Comparison of ENCODE assay signal across 8 cellular contexts in genomic region chr6:108175592-108176279, GRCh38. TPM values are rescaled to one million over a fixed set of nuclear protein-coding genes. Genes with fewer than 3 reads are reported as not detected.
DNase-seq lines count a peak whose midpoint lies in the region; ATAC-seq, FAIRE-seq and TF ChIP-seq lines count a peak whose summit lies in the region.

No MANE protein-coding gene starts in this region.

- H3K4me3 ChIP-seq in DOHH2 (ENCODE audit: low read length) (no peak overlapping the region), NB4 (ENCODE audit: low read depth, low read length) (no peak overlapping the region), neuronal stem cell (ENCODE audit: low read length in 2 of 2) (peak overlapping the region; percentile 18 to 47), GM23248 (no peak overlapping the region)

- H3K4me1 Mint-ChIP-seq in effector memory CD8-positive, alpha-beta T cell (ENCODE audit: low read depth in 2 of 2): peaks cover 11 to 23% of the 10 kb centered on the region in 2 donors

- peak overlapping the region; percentile 74 for H2AFZ ChIP-seq in neuronal stem cell (ENCODE audit: low read length)
- no peak overlapping the region for H2AFZ ChIP-seq in GM23248

- H3K14ac ChIP-seq in neuronal stem cell (ENCODE audit: low read length): no peak overlapping the region

- H3K9me2 ChIP-seq in DOHH2 (replicated peaks; ENCODE audit: control insufficient read depth, low read length) (no peaks in the 10 kb centered on the region), GM23248 (ENCODE audit: insufficient read depth) (no peaks in the 10 kb centered on the region)

- H3K9me3 Mint-ChIP-seq in effector memory CD8-positive, alpha-beta T cell: no peaks in the 10 kb centered on the region

- no peaks in the 10 kb centered on the region for H3K79me1 ChIP-seq in neuronal stem cell (ENCODE audit: low read depth, low read length)

- H3K4me3 Mint-ChIP-seq in effector memory CD8-positive, alpha-beta T cell: peak overlapping the region; percentile 66 to 70

- H3K9me3 ChIP-seq in DOHH2 (ENCODE audit: control insufficient read depth, insufficient read depth, low read length) (no peaks in the 10 kb centered on the region), neuronal stem cell (replicated peaks in 1 of 2; ENCODE audit: control insufficient read depth in 2 of 2, insufficient read depth in 1 of 2, low read depth in 1 of 2, low read length in 2 of 2) (peaks cover 2 to 9% of the 10 kb centered on the region in 2 donors), GM23248 (ENCODE audit: low read depth) (no peaks in the 10 kb centered on the region)

- FAIRE-seq in RCC 7860 (lab: Jason Lieb, UNC): no peak

- DNase-seq in NB4 (ENCODE audit: low read depth) (peak; percentile 39), neuronal stem cell (ENCODE audit: low spot score) (no peak), NCI-H524 treated with DMSO at 0.1 percent for 48 hours (lab: John Stamatoyannopoulos, UW) (no peak), H4 (ENCODE audit: low spot score) (no peak), GM23248 (no peak), RCC 7860 (ENCODE audit: low spot score) (no peak)
- no peak for DNase-seq in effector memory CD8-positive, alpha-beta T cell

- H3K4ac ChIP-seq in neuronal stem cell (ENCODE audit: low read length): no peak overlapping the region

- H4K91ac ChIP-seq in neuronal stem cell (ENCODE audit: low read depth, low read length, poor library complexity): no peak overlapping the region

- H3K36me3 ChIP-seq in DOHH2 (ENCODE audit: control insufficient read depth, low read length) (no peaks in the 10 kb centered on the region), neuronal stem cell (replicated peaks in 1 of 2; ENCODE audit: control insufficient read depth in 2 of 2, insufficient read depth in 2 of 2, low read length in 2 of 2) (no peaks in the 10 kb centered on the region), GM23248 (ENCODE audit: low read depth) (no peaks in the 10 kb centered on the region)

- H3K27ac Mint-ChIP-seq in effector memory CD8-positive, alpha-beta T cell: no peak overlapping the region

- H3K27ac ChIP-seq in DOHH2 (ENCODE audit: low read depth, low read length) (no peak overlapping the region), neuronal stem cell (replicated peaks; ENCODE audit: low read length) (no peak overlapping the region), GM23248 (no peak overlapping the region)

- WGBS in neuronal stem cell (ENCODE audit: extremely low coverage in 2 of 2, insufficient read length in 2 of 2, insufficient replicate concordance in 1 of 2), 2 donors: no CpG with 5 or more reads among the region's 38 CpGs
- WGBS in GM23248 (ENCODE audit: low coverage in 1 of 2, low lambda C conversion rate in 2 of 2, missing lambda C conversion rate in 2 of 2), 2 experiments: 3% methylated on average over 36 of the region's 38 CpGs

- no peak overlapping the region for H2BK120ac ChIP-seq in neuronal stem cell (ENCODE audit: low read depth, low read length)

- TF ChIP-seq CTCF in DOHH2 (IDR thresholded peaks at IDR 0.05; ENCODE audit: low read depth, low read length, poor library complexity, severe bottlenecking): peak; percentile 42
- TF ChIP-seq CTCF in NB4 (IDR thresholded peaks at IDR 0.05; ENCODE audit: low read depth, low read length): peak; percentile 36

- H2BK12ac ChIP-seq in neuronal stem cell (ENCODE audit: low read length): no peak overlapping the region

- H3K18ac ChIP-seq in neuronal stem cell (ENCODE audit: low read length): peak overlapping the region; percentile 23

- H3K4me1 ChIP-seq in DOHH2 (ENCODE audit: control insufficient read depth, low read length) (peaks cover 14% of the 10 kb centered on the region), neuronal stem cell (ENCODE audit: control insufficient read depth in 2 of 2, insufficient read depth in 1 of 2, low read depth in 1 of 2, low read length in 2 of 2) (peaks cover 10 to 17% of the 10 kb centered on the region in 2 donors), GM23248 (ENCODE audit: insufficient read depth) (no peaks in the 10 kb centered on the region)

- H2BK15ac ChIP-seq in neuronal stem cell (ENCODE audit: low read length): no peak overlapping the region

- no peak overlapping the region for H2BK5ac ChIP-seq in neuronal stem cell (ENCODE audit: low read length)

- no peaks in the 10 kb centered on the region for H3K36me3 Mint-ChIP-seq in effector memory CD8-positive, alpha-beta T cell (ENCODE audit: insufficient read depth)

- no peak overlapping the region for H3K4me2 ChIP-seq in DOHH2 (ENCODE audit: low read length)
- H3K4me2 ChIP-seq in neuronal stem cell (ENCODE audit: insufficient read depth, low read length, poor library complexity, severe bottlenecking): peak overlapping the region; percentile 46
- no peak overlapping the region for H3K4me2 ChIP-seq in GM23248 (ENCODE audit: unreplicated experiment)

- H3K23ac ChIP-seq in neuronal stem cell (ENCODE audit: low read depth, low read length, poor library complexity): peak overlapping the region; percentile 82

- H2AK5ac ChIP-seq in neuronal stem cell (ENCODE audit: low read depth, low read length): no peak overlapping the region

- in situ Hi-C loops in GM23248 (cut with MboI): no loop called here

- TF ChIP-seq POLR2A in NB4 (IDR thresholded peaks at IDR 0.05; ENCODE audit: extremely low read depth, insufficient read length): no peak

- peaks cover 72 to 87% of the 10 kb centered on the region in 2 donors for H3K27me3 Mint-ChIP-seq in effector memory CD8-positive, alpha-beta T cell

- no peak for ATAC-seq in effector memory CD8-positive, alpha-beta T cell (replicated peaks)

- H3K9ac ChIP-seq in neuronal stem cell (ENCODE audit: low read depth, low read length, poor library complexity): no peak overlapping the region
- no peak overlapping the region for H3K9ac ChIP-seq in GM23248

- H4K20me1 ChIP-seq in DOHH2 (ENCODE audit: control insufficient read depth, insufficient read depth, low read depth, low read length) (no peaks in the 10 kb centered on the region), GM23248 (ENCODE audit: insufficient read depth) (no peaks in the 10 kb centered on the region)

- no peaks in the 10 kb centered on the region for H3K79me2 ChIP-seq in DOHH2 (ENCODE audit: control insufficient read depth, low read length)
- H3K79me2 ChIP-seq in GM23248 (ENCODE audit: insufficient read depth): no peaks in the 10 kb centered on the region

- H3F3A ChIP-seq in DOHH2 (ENCODE audit: control insufficient read depth, insufficient read depth) (no peaks in the 10 kb centered on the region), GM23248 (ENCODE audit: insufficient read depth) (no peaks in the 10 kb centered on the region)

- no peak overlapping the region for H4K8ac ChIP-seq in neuronal stem cell (ENCODE audit: low read depth, low read length)

- H3K27me3 ChIP-seq in DOHH2 (ENCODE audit: control insufficient read depth, low read length) (peaks cover 23% of the 10 kb centered on the region), neuronal stem cell (ENCODE audit: control insufficient read depth in 3 of 3, insufficient read depth in 3 of 3, low read depth in 1 of 3, low read length in 3 of 3) (peaks cover 38 to 100% (median 66%) of the 10 kb centered on the region in 3 experiments), GM23248 (replicated peaks; ENCODE audit: insufficient read depth) (peaks cover 97% of the 10 kb centered on the region)

RNA-seq across cellular contexts. Expression of gene NR2E1, which starts 9.9 kb away (rescaled TPM):
- polyA plus RNA-seq in neuronal stem cell (2013, experiment 1 of 2): 0.45 TPM
- polyA plus RNA-seq in neuronal stem cell (2013, experiment 2 of 2): 0.42 TPM
- 0.39 and 0.51 TPM in 2 replicates for total RNA-seq in H4 (2014; rRNA removed; shearing (Covaris generic))
- not detected in 2 replicates for total RNA-seq in GM23248 (2014; rRNA removed; shearing (Covaris generic))
- not detected in 2 replicates for polyA plus RNA-seq in GM23248 (2016; fragmentation: Nextera tagmentation; extraction: Ambion mirVana)

Comparison
In these comparisons a context has a peak if more than half of its experiments do, and no peak if none do; other contexts are left out.
1. H3K4me3 ChIP-seq: peak in neuronal stem cell (2 of 2); none in DOHH2 (single experiment), NB4 (single experiment) and GM23248 (single experiment).